1 cellular context compared by ENCODE assay signal in the genomic region with DNA sequence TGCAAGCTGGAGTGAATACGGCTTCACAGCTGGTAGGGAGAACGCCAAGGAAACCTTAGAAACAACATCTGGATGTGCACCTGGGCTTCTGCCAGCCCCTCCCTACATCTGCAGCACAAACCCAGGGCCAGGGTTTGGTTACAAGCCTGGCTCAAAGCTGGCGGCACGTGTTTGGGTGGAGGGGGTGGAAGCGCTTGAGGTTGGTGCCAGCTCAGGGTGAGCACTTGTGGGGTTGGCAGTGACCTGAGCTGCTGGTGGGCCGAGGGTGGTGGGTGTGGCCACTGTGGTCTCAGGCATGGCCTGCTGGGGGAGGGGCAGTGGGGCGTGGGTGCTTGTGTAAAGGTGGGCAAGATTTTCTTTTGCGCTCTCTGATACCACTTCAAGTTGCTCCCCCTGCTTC.
TF ChIP-seq lines count a peak whose summit lies in the region.

No MANE protein-coding gene starts in this region.

TF ChIP-seq in K562, 482 proteins besides CTCF, POLR2A, EP300 and RAD21:
- TF ChIP-seq ZNF431 (CRISPR knock-in tag; IDR thresholded peaks at IDR 0.05) (no peak), CEBPB (tag; IDR thresholded peaks at IDR 0.05) (no peak), POLR2G (IDR thresholded peaks at IDR 0.05; ENCODE audit: low read depth, low read length) (0 out of 2 replicates have a peak, but pooled peaks have one; percentile 22), NFIX (CRISPR knock-in tag; IDR thresholded peaks at IDR 0.05; ENCODE audit: low read depth) (no peak)
